In genomic region chr13:110135977-110136597, GRCh38 we compare ENCODE assay signal across 1 cellular context.
TF ChIP-seq lines count a peak whose summit lies in the region.

No MANE protein-coding gene starts in this region.

TF ChIP-seq in A549, 52 proteins besides CTCF, POLR2A, EP300 and RAD21 (continued from another document):
- TF ChIP-seq ESRRA (IDR thresholded peaks at IDR 0.05; ENCODE audit: borderline replicate concordance, low read length) = no peak
